In the genomic region with DNA sequence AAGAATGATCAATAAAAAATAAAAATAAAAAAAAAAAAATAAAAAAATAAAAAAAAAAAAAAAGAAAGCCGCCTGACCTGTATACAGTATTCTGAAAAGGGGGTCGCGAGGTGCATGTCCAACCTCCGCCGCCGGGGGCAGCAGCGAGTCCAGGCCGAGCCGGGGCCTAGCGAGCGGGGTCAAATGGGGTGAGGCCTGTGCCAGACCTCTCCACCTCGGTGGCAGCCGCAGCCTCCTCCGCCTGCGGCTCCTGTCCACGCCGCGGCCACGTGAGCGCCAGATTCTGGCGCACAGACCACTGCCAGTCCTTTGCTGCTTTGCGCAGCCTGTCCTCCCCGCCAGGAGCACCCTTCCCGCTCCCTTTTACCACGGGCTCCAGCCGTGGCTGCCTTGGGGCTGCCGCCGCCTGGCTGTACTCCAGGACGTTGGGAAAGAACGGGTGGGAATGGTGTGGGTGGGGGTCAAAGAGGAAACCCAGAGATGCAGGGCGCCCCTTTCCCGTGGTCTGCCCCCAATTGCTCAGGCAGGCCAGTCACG, we compare ENCODE assay signal across 2 cellular contexts.
A peak's percentile ranks its signal among the peaks of the same experiment; 100 is the strongest.
TF ChIP-seq lines count a peak whose summit lies in the region.

No MANE protein-coding gene starts in this region.

TF ChIP-seq in A549, 52 proteins besides CTCF, POLR2A, EP300 and RAD21 (continued from another document):
- TF ChIP-seq NPAS2 (CRISPR knock-in tag; IDR thresholded peaks at IDR 0.05; ENCODE audit: borderline replicate concordance) = peak; percentile 60; the same call in 1 of the 2 replicates
- TF ChIP-seq, protein P1, sequence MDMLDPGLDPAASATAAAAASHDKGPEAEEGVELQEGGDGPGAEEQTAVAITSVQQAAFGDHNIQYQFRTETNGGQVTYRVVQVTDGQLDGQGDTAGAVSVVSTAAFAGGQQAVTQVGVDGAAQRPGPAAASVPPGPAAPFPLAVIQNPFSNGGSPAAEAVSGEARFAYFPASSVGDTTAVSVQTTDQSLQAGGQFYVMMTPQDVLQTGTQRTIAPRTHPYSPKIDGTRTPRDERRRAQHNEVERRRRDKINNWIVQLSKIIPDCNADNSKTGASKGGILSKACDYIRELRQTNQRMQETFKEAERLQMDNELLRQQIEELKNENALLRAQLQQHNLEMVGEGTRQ (IDR thresholded peaks at IDR 0.05) = peak; percentile 22; the same call in 1 of the 2 replicates
- TF ChIP-seq, protein P2, sequence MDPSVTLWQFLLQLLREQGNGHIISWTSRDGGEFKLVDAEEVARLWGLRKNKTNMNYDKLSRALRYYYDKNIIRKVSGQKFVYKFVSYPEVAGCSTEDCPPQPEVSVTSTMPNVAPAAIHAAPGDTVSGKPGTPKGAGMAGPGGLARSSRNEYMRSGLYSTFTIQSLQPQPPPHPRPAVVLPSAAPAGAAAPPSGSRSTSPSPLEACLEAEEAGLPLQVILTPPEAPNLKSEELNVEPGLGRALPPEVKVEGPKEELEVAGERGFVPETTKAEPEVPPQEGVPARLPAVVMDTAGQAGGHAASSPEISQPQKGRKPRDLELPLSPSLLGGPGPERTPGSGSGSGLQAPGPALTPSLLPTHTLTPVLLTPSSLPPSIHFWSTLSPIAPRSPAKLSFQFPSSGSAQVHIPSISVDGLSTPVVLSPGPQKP (IDR thresholded peaks at IDR 0.05; ENCODE audit: low read depth, low read length) = no peak
- TF ChIP-seq KDM5A (IDR thresholded peaks at IDR 0.05) = no peak
- no peak for TF ChIP-seq HEYL (CRISPR knock-in tag; IDR thresholded peaks at IDR 0.05)
- TF ChIP-seq CHD4 (IDR thresholded peaks at IDR 0.05; ENCODE audit: borderline replicate concordance) = no peak
- TF ChIP-seq E2F6 (IDR thresholded peaks at IDR 0.05; ENCODE audit: borderline replicate concordance, low read depth) = peak; percentile 67; the same call in 1 of the 2 replicates
- no peak for TF ChIP-seq FOXS1 (CRISPR knock-in tag; IDR thresholded peaks at IDR 0.05)
- TF ChIP-seq RARB (CRISPR knock-in tag; IDR thresholded peaks at IDR 0.05) = no peak
- TF ChIP-seq, protein P3, sequence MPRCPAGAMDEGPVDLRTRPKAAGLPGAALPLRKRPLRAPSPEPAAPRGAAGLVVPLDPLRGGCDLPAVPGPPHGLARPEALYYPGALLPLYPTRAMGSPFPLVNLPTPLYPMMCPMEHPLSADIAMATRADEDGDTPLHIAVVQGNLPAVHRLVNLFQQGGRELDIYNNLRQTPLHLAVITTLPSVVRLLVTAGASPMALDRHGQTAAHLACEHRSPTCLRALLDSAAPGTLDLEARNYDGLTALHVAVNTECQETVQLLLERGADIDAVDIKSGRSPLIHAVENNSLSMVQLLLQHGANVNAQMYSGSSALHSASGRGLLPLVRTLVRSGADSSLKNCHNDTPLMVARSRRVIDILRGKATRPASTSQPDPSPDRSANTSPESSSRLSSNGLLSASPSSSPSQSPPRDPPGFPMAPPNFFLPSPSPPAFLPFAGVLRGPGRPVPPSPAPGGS (IDR thresholded peaks at IDR 0.05) = no peak
- no peak for TF ChIP-seq TFCP2L1 (CRISPR knock-in tag; IDR thresholded peaks at IDR 0.05)
- TF ChIP-seq ZSCAN20 (CRISPR knock-in tag; IDR thresholded peaks at IDR 0.05) = no peak
- no peak for TF ChIP-seq ZFP36 (IDR thresholded peaks at IDR 0.05; ENCODE audit: borderline replicate concordance, partially characterized antibody)
- no peak for TF ChIP-seq SREBF2 (IDR thresholded peaks at IDR 0.05)
- no peak for TF ChIP-seq ZC3H11A (IDR thresholded peaks at IDR 0.05)
- TF ChIP-seq CEBPB (IDR thresholded peaks at IDR 0.05) = no peak
- no peak for TF ChIP-seq GATA3 (IDR thresholded peaks at IDR 0.05; ENCODE audit: borderline replicate concordance)
- TF ChIP-seq NFE2L2 (conservative IDR thresholded peaks at IDR 0.05; ENCODE audit: low read length) = no peak
- no peak for TF ChIP-seq EHF (CRISPR knock-in tag; IDR thresholded peaks at IDR 0.05)
- TF ChIP-seq CBX2 (IDR thresholded peaks at IDR 0.05; ENCODE audit: borderline replicate concordance, low read depth) = no peak
- no peak for TF ChIP-seq HOXB5 (CRISPR knock-in tag; IDR thresholded peaks at IDR 0.05)
- TF ChIP-seq RFX5 (IDR thresholded peaks at IDR 0.05) = no peak
- no peak for TF ChIP-seq JUNB (IDR thresholded peaks at IDR 0.05)
- TF ChIP-seq RCOR1 (IDR thresholded peaks at IDR 0.05; ENCODE audit: low read depth, low read length) = no peak
- no peak for TF ChIP-seq ESRRA (IDR thresholded peaks at IDR 0.05; ENCODE audit: borderline replicate concordance, low read length)
- no peak for TF ChIP-seq CBX8 (IDR thresholded peaks at IDR 0.05)

TF ChIP-seq in K562, 482 proteins besides CTCF, POLR2A, EP300 and RAD21 (continued from another document and continues in another):
- TF ChIP-seq ZBTB40 (IDR thresholded peaks at IDR 0.05) (0 out of 2 replicates have a peak, but pooled peaks have one; percentile 33), ZBTB40 (CRISPR knock-in tag; IDR thresholded peaks at IDR 0.05) (no peak), CHD4 (IDR thresholded peaks at IDR 0.05; ENCODE audit: insufficient read depth, insufficient replicate concordance, low read depth, low read length, poor library complexity, severe bottlenecking) (no peak), HDAC6 (IDR thresholded peaks at IDR 0.05; ENCODE audit: low read depth, low read length) (no peak), ZNF561 (CRISPR knock-in tag; conservative IDR thresholded peaks at IDR 0.05) (no peak), CREB1 (IDR thresholded peaks at IDR 0.05) (no peak), CREB1 (CRISPR knock-in tag; IDR thresholded peaks at IDR 0.05) (no peak), RBM14 (IDR thresholded peaks at IDR 0.05; ENCODE audit: borderline replicate concordance, insufficient read depth, low read depth, low read length) (0 out of 2 replicates have a peak, but pooled peaks have one; percentile 85), ZNF449 (CRISPR knock-in tag; IDR thresholded peaks at IDR 0.05) (no peak)
- TF ChIP-seq, protein P4, sequence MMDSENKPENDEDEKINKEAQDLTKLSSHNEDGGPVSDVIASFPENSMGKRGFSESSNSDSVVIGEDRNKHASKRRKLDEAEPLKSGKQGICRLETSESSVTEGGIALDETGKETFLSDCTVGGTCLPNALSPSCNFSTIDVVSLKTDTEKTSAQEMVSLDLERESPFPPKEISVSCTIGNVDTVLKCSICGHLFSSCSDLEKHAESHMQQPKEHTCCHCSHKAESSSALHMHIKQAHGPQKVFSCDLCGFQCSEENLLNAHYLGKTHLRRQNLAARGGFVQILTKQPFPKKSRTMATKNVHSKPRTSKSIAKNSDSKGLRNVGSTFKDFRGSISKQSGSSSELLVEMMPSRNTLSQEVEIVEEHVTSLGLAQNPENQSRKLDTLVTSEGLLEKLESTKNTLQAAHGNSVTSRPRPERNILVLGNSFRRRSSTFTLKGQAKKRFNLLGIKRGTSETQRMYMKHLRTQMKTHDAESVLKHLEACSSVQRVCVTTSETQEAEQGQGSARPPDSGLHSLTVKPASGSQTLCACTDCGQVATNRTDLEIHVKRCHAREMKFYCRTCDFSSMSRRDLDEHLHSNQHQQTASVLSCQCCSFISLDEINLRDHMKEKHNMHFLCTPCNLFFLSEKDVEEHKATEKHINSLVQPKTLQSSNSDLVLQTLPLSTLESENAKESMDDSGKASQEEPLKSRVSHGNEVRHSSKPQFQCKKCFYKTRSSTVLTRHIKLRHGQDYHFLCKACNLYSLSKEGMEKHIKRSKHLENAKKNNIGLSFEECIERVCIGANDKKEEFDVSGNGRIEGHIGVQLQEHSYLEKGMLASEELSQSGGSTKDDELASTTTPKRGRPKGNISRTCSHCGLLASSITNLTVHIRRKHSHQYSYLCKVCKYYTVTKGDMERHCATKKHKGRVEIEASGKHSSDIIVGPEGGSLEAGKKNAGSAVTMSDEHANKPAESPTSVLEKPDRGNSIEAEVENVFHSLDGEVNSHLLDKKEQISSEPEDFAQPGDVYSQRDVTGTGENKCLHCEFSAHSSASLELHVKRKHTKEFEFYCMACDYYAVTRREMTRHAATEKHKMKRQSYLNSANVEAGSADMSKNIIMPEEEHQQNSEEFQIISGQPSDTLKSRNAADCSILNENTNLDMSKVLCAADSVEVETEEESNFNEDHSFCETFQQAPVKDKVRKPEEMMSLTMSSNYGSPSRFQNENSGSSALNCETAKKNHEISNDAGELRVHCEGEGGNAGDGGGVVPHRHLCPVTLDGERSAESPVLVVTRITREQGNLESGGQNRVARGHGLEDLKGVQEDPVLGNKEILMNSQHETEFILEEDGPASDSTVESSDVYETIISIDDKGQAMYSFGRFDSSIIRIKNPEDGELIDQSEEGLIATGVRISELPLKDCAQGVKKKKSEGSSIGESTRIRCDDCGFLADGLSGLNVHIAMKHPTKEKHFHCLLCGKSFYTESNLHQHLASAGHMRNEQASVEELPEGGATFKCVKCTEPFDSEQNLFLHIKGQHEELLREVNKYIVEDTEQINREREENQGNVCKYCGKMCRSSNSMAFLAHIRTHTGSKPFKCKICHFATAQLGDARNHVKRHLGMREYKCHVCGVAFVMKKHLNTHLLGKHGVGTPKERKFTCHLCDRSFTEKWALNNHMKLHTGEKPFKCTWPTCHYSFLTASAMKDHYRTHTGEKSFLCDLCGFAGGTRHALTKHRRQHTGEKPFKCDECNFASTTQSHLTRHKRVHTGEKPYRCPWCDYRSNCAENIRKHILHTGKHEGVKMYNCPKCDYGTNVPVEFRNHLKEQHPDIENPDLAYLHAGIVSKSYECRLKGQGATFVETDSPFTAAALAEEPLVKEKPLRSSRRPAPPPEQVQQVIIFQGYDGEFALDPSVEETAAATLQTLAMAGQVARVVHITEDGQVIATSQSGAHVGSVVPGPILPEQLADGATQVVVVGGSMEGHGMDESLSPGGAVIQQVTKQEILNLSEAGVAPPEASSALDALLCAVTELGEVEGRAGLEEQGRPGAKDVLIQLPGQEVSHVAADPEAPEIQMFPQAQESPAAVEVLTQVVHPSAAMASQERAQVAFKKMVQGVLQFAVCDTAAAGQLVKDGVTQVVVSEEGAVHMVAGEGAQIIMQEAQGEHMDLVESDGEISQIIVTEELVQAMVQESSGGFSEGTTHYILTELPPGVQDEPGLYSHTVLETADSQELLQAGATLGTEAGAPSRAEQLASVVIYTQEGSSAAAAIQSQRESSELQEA (IDR thresholded peaks at IDR 0.05; ENCODE audit: low read depth) = no peak
- TF ChIP-seq, protein P5, sequence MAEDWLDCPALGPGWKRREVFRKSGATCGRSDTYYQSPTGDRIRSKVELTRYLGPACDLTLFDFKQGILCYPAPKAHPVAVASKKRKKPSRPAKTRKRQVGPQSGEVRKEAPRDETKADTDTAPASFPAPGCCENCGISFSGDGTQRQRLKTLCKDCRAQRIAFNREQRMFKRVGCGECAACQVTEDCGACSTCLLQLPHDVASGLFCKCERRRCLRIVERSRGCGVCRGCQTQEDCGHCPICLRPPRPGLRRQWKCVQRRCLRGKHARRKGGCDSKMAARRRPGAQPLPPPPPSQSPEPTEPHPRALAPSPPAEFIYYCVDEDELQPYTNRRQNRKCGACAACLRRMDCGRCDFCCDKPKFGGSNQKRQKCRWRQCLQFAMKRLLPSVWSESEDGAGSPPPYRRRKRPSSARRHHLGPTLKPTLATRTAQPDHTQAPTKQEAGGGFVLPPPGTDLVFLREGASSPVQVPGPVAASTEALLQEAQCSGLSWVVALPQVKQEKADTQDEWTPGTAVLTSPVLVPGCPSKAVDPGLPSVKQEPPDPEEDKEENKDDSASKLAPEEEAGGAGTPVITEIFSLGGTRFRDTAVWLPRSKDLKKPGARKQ (CRISPR knock-in tag; IDR thresholded peaks at IDR 0.05) = no peak
